In genomic region chr20:61620174-61620573, GRCh38 we compare ENCODE assay signal across 9 cellular contexts.
"Had no signal": no experiment of that assay in that cellular context is flagged by ENCODE, and none has a peak within 500 bp of the region (broad histone marks: within the 10 kb centered on the region; RNA-seq: fewer than 3 reads in every experiment).

No MANE protein-coding gene starts in this region.

- H3K9me3 ChIP-seq: HAP-1 had no signal

- H3K27ac ChIP-seq: HL-60, KMS-11 had no signal

- H3K4me2 ChIP-seq: KMS-11 had no signal

- ATAC-seq: HCT116 had no signal

- DNase-seq: GOT3, H7, HFFc6, Karpas-422, KBM-7 had no signal

- H3K9ac ChIP-seq: KMS-11 had no signal

- H3K36me3 ChIP-seq: HAP-1 had no signal

- H3K4me1 ChIP-seq: HAP-1 had no signal

- H3K4me3 ChIP-seq: HAP-1 had no signal
